ENCODE assay signal across 9 cellular contexts in the genomic region with DNA sequence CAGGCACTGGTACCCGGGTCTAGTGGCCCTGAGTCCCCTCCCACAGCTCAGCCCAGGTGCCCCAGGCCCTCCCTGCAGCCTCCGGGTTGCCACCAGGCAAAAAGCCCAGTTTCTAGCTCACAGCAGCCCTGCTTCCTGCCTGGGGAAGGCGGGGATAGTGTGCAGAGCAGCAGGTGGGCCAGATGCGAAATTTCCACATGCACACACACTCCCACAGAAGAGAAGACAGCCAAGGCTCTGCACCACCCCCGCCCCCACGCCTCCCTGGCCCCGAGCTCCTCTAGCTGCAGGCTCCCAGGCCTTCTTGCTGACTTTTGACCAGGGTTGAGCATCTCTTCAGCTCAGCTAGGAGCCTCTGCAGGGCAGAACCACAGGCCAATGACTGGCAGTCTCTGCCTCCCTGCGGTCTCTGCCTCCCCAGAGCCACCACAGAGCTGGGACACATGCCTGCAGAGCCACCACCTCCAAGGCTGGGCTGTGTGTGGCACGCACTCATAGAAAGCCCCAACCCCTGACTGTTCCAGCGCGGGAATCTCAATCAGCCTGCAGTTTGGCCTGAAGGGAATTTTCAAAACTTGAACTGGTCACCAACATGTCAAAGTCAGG. TPM values are rescaled to one million over a fixed set of nuclear protein-coding genes. Genes with fewer than 3 reads are reported as not detected.
DNase-seq lines count a peak whose midpoint lies in the region; ATAC-seq and TF ChIP-seq lines count a peak whose summit lies in the region.
"Had no signal": no experiment of that assay in that cellular context is flagged by ENCODE, and none has a peak within 500 bp of the region (broad histone marks: within the 10 kb centered on the region; RNA-seq: fewer than 3 reads in every experiment).

No MANE protein-coding gene starts in this region.

- H3K4me3 ChIP-seq in vagina (no peak overlapping the region), PC-9 (no peak overlapping the region)
- H3K4me3 ChIP-seq: heart right ventricle had no signal

- H3K9me3 ChIP-seq in vagina (no peaks in the 10 kb centered on the region), PC-9 (ENCODE audit: insufficient read depth, low read depth) (no peaks in the 10 kb centered on the region)
- H3K9me3 ChIP-seq: heart right ventricle had no signal

- CTCF ChIA-PET in GM10248 (lab: Yijun Ruan, JAX): interaction anchor here (1.3 to 1.7 kb wide), 2 partner anchors 10 to 14 kb away, joined by 3 to 5 read pairs; no protein-coding TSS in a partner anchor
- CTCF ChIA-PET in activated CD4-positive, alpha-beta memory T cell treated with anti-CD3 and anti-CD28 coated beads for 36 hours (lab: Charles Lee): no interaction called here
- CTCF ChIA-PET in PC-9 (lab: Charles Lee): no interaction called here

- H3K4me1 Mint-ChIP-seq in activated CD4-positive, alpha-beta memory T cell treated with anti-CD3 and anti-CD28 coated beads for 36 hours (ENCODE audit: low read depth): peaks cover 35% of the 10 kb centered on the region
- H3K4me1 Mint-ChIP-seq in naive thymus-derived CD8-positive, alpha-beta T cell: peaks cover 19 to 64% (median 48%) of the 10 kb centered on the region in 4 donors

- H3K27ac ChIP-seq in vagina (no peak overlapping the region), PC-9 (no peak overlapping the region)
- H3K27ac ChIP-seq: heart right ventricle had no signal

- no peak overlapping the region for H2AFZ ChIP-seq in PC-9

- H4K20me1 ChIP-seq in PC-9 (ENCODE audit: insufficient read depth): 0 out of 2 replicates have a peak, but pooled peaks cover 3% of the 10 kb centered on the region

- no peak overlapping the region for H3K27ac Mint-ChIP-seq in activated CD4-positive, alpha-beta memory T cell treated with anti-CD3 and anti-CD28 coated beads for 36 hours
- H3K27ac Mint-ChIP-seq in naive thymus-derived CD8-positive, alpha-beta T cell: peak overlapping the region; percentile 59 to 92 (median 82)

- peaks cover 25% of the 10 kb centered on the region for H3K36me3 Mint-ChIP-seq in activated CD4-positive, alpha-beta memory T cell treated with anti-CD3 and anti-CD28 coated beads for 36 hours
- peaks cover 8 to 50% (median 27%) of the 10 kb centered on the region in 3 donors for H3K36me3 Mint-ChIP-seq in naive thymus-derived CD8-positive, alpha-beta T cell

- no TSS peak for BruUV-seq in PC-9 (replicated peaks; lab: Mats Ljungman, UMichigan)

- TF ChIP-seq POLR2A in vagina (IDR thresholded peaks at IDR 0.05): no peak

- H3K79me2 ChIP-seq in PC-9 (ENCODE audit: low read depth): peaks cover 12% of the 10 kb centered on the region; the same call in 1 of the 2 replicates

- H3K4me1 ChIP-seq in vagina (peaks cover 82% of the 10 kb centered on the region), PC-9 (replicated peaks; ENCODE audit: insufficient read depth) (peaks cover 10% of the 10 kb centered on the region; the same call in 1 of the 2 replicates)

- POLR2A ChIA-PET in GM10248 (lab: Yijun Ruan, JAX): interaction anchor here (1.2 kb wide), 2 partner anchors 18 to 89 kb away, joined by 3 read pairs; no protein-coding TSS in a partner anchor
- POLR2A ChIA-PET in activated CD4-positive, alpha-beta memory T cell treated with anti-CD3 and anti-CD28 coated beads for 36 hours (lab: Charles Lee): interaction anchor here (0.8 kb wide), 1 partner anchor 48 kb away, joined by 3 read pairs; no protein-coding TSS in a partner anchor
- POLR2A ChIA-PET in naive thymus-derived CD8-positive, alpha-beta T cell (lab: Charles Lee): interaction anchor here (0.7 to 1.3 kb wide), 3 partner anchors 20 to 89 kb away, joined by 3 to 4 read pairs (median 3); no protein-coding TSS in a partner anchor
- POLR2A ChIA-PET in PC-9 (lab: Charles Lee; ENCODE audit: unreplicated experiment): no interaction called here

- peaks cover 5% of the 10 kb centered on the region for H3F3A ChIP-seq in PC-9 (ENCODE audit: insufficient read depth, low read depth)

- intact Hi-C loops in activated CD4-positive, alpha-beta memory T cell treated with anti-CD3 and anti-CD28 coated beads for 36 hours (cut with micrococcal nuclease): no loop called here
- intact Hi-C loops in vagina (cut with DNase I): no loop called here
- intact Hi-C loops in PC-9 (cut with micrococcal nuclease; ENCODE audit: unreplicated experiment): no loop called here

- peak; percentile 68 for ATAC-seq in HG02759 (IDR thresholded peaks at IDR 0.05; ENCODE audit: unreplicated experiment)
- peak; percentile 78 to 90 for ATAC-seq in naive thymus-derived CD8-positive, alpha-beta T cell

- peak; percentile 42 for DNase-seq in GM10248 (ENCODE audit: extremely low spot score)
- peak; percentile 54 for DNase-seq in activated CD4-positive, alpha-beta memory T cell treated with anti-CD3 and anti-CD28 coated beads for 36 hours
- DNase-seq in naive thymus-derived CD8-positive, alpha-beta T cell: peak in 5 of 10 donors; percentile 22 to 54 (median 37)
- no peak for DNase-seq in effector CD8-positive, alpha-beta T cell (lab: John Stamatoyannopoulos, UW)
- DNase-seq in EL: no peak
- no peak for DNase-seq in vagina (ENCODE audit: extremely low spot score in 2 of 2)
- DNase-seq in PC-9: no peak
- DNase-seq: heart right ventricle had no signal

- no peak overlapping the region for H3K4me3 Mint-ChIP-seq in activated CD4-positive, alpha-beta memory T cell treated with anti-CD3 and anti-CD28 coated beads for 36 hours
- peak overlapping the region; percentile 25 to 68 (median 51) for H3K4me3 Mint-ChIP-seq in naive thymus-derived CD8-positive, alpha-beta T cell

- no peaks in the 10 kb centered on the region for H3K9me3 Mint-ChIP-seq in activated CD4-positive, alpha-beta memory T cell treated with anti-CD3 and anti-CD28 coated beads for 36 hours
- H3K9me3 Mint-ChIP-seq in naive thymus-derived CD8-positive, alpha-beta T cell: no peaks in the 10 kb centered on the region

- H3K9me2 ChIP-seq in PC-9 (ENCODE audit: insufficient read depth): no peaks in the 10 kb centered on the region

- H3K4me2 ChIP-seq in PC-9: no peak overlapping the region

- H3K36me3 ChIP-seq in vagina (peaks cover 0 to 25% of the 10 kb centered on the region in 2 donors), PC-9 (ENCODE audit: low read depth) (no peaks in the 10 kb centered on the region)

- TF ChIP-seq CTCF in GM10248 (IDR thresholded peaks at IDR 0.05; ENCODE audit: control extremely low read depth, extremely low read depth, low read depth, missing control alignments) (no peak), vagina (IDR thresholded peaks at IDR 0.05) (no peak), PC-9 (conservative IDR thresholded peaks at IDR 0.05) (no peak)

- no peaks in the 10 kb centered on the region for H3K27me3 ChIP-seq in vagina
- H3K27me3 ChIP-seq in PC-9 (ENCODE audit: insufficient read depth, low read depth): no peaks in the 10 kb centered on the region
- H3K27me3 ChIP-seq: heart right ventricle had no signal

- H3K27me3 Mint-ChIP-seq in activated CD4-positive, alpha-beta memory T cell treated with anti-CD3 and anti-CD28 coated beads for 36 hours: no peaks in the 10 kb centered on the region
- no peaks in the 10 kb centered on the region for H3K27me3 Mint-ChIP-seq in naive thymus-derived CD8-positive, alpha-beta T cell

RNA-seq across cellular contexts. Expression of a gene that starts 7.2 kb away (rescaled TPM):
- 10 to 100 TPM; 27.2 to 29.5 TPM for total RNA-seq in activated CD4-positive, alpha-beta memory T cell treated with anti-CD3 and anti-CD28 coated beads for 36 hours
- 10 to 100 TPM; 31.8 to 38.7 TPM for total RNA-seq in naive thymus-derived CD8-positive, alpha-beta T cell
- 10 to 100 TPM; 14.1 to 22.0 (median 19.4) TPM for polyA plus RNA-seq in naive thymus-derived CD8-positive, alpha-beta T cell
- total RNA-seq in vagina (32.2 TPM), PC-9 (2021) (24.3 and 28.0 TPM in 2 replicates)

RNA-seq across cellular contexts. Expression of a gene that starts 20.2 kb away (rescaled TPM):
- 1 to 10 TPM; 8.5 to 8.8 TPM for total RNA-seq in activated CD4-positive, alpha-beta memory T cell treated with anti-CD3 and anti-CD28 coated beads for 36 hours
- total RNA-seq in naive thymus-derived CD8-positive, alpha-beta T cell: 10 to 100 TPM; 51.0 to 54.5 TPM
- polyA plus RNA-seq in naive thymus-derived CD8-positive, alpha-beta T cell: 10 to 100 TPM; 11.2 to 24.5 (median 16.0) TPM
- total RNA-seq in vagina: 32.2 TPM
- total RNA-seq in PC-9 (2021): 32.6 and 41.5 TPM in 2 replicates

RNA-seq across cellular contexts. Expression of a gene that starts 44.1 kb away (rescaled TPM):
- total RNA-seq in activated CD4-positive, alpha-beta memory T cell treated with anti-CD3 and anti-CD28 coated beads for 36 hours: 100 to 1,000 TPM; 169 to 175 TPM
- 10 to 100 TPM; 71.9 to 78.5 TPM for total RNA-seq in naive thymus-derived CD8-positive, alpha-beta T cell
- polyA plus RNA-seq in naive thymus-derived CD8-positive, alpha-beta T cell: 100 to 1,000 TPM; 213 to 225 (median 217) TPM
- total RNA-seq in vagina (24.8 TPM), PC-9 (2021) (106 and 120 TPM in 2 replicates)

Comparison
In these comparisons a context has a peak if more than half of its experiments do, and no peak if none do; other contexts are left out.
1. DNase-seq: peak in GM10248 (single experiment) and activated CD4-positive, alpha-beta memory T cell treated with anti-CD3 and anti-CD28 coated beads for 36 hours (single experiment); none in effector CD8-positive, alpha-beta T cell (single experiment), EL (single experiment), vagina (0 of 2) and PC-9 (0 of 2).